Comparison of ENCODE assay signal across 10 cellular contexts in the genomic region with DNA sequence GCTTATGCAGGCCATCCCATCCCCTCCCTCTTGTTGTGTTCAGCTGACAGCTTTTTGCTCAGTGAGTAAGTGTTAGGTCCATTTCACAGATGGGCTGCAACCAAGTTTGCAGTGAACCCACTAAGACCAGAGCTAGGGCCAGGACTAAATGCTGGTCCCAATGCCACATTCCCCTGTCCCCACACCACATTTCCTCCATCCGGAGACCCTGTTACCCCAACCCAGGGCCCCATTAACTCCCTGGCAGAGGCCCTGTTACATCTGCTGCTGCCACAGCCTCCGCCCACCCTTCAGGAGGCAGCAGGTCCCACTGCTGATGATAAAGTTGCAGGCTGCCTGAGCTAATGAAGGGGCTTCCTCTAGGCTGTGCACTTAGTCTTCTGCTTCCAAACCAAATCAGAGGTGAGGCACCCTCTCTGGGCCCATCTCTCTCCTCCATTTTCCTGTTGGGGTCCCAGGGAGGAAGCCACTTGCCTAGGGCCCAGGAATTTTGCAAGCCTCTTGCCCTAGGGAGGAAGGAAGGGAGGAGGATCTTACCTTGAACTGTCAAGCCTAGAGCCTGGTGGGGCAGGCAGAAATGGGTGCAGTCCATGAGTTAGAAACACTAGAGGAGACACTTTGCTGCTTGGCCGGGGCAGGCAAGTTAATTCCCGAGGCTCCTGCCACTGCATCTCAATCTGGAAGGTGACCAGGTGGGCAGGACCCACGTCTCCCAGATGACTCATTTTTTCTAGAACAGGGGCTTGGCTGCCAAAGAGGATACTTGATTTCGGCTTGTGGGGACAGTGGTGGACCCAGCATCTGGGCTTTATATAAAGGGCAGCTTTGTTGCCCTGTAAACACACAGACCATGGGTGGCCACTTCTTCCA. TPM values are rescaled to one million over a fixed set of nuclear protein-coding genes. Genes with fewer than 3 reads are reported as not detected.
DNase-seq lines count a peak whose midpoint lies in the region; ATAC-seq and TF ChIP-seq lines count a peak whose summit lies in the region.
"Had no signal": no experiment of that assay in that cellular context is flagged by ENCODE, and none has a peak within 500 bp of the region (broad histone marks: within the 10 kb centered on the region; RNA-seq: fewer than 3 reads in every experiment).

No MANE protein-coding gene starts in this region.

- peaks cover 2% of the 10 kb centered on the region for H3K36me3 ChIP-seq in left ventricle myocardium inferior

- no peaks in the 10 kb centered on the region for H3K27me3 ChIP-seq in left ventricle myocardium inferior (ENCODE audit: low read depth)

- TF ChIP-seq CTCF in left ventricle myocardium inferior (IDR thresholded peaks at IDR 0.05; ENCODE audit: borderline replicate concordance) (no peak), GM20000 (IDR thresholded peaks at IDR 0.05; ENCODE audit: extremely low read depth, missing control alignments) (no peak)

- peak overlapping the region; percentile 99 for H3K27ac ChIP-seq in left ventricle myocardium inferior (replicated peaks)
- H3K27ac ChIP-seq in temporal lobe (ENCODE audit: low read depth, low read length) = peak overlapping the region; percentile 59

- no peaks in the 10 kb centered on the region for H3K9me3 ChIP-seq in left ventricle myocardium inferior (replicated peaks)

- H3K4me1 ChIP-seq in left ventricle myocardium inferior = peaks cover 62% of the 10 kb centered on the region

- ATAC-seq in activated CD4-positive, CD25-positive, alpha-beta regulatory T cell treated with anti-CD3 and anti-CD28 coated beads, Interleukin-2, amount 50 U/mL, for 24 hours = no peak
- ATAC-seq in GM18909 (IDR thresholded peaks at IDR 0.05; ENCODE audit: poor library complexity, unreplicated experiment) = no peak
- ATAC-seq in HG03039 (IDR thresholded peaks at IDR 0.05; ENCODE audit: unreplicated experiment) = no peak

- intact Hi-C loops in left ventricle myocardium inferior (cut with micrococcal nuclease) = no loop called here

- H3K4me3 ChIP-seq in left ventricle myocardium inferior = no peak overlapping the region

- DNase-seq in activated CD4-positive, CD25-positive, alpha-beta regulatory T cell treated with anti-CD3 and anti-CD28 coated beads, Interleukin-2, amount 50 U/mL, for 72 hours = peak; percentile 23
- peak; percentile 55 for DNase-seq in activated CD8-positive, alpha-beta memory T cell treated with anti-CD3 and anti-CD28 coated beads, Interleukin-2, amount 50 U/mL, for 48 hours
- no peak for DNase-seq in left ventricle myocardium inferior
- no peak for DNase-seq in GM20000 (ENCODE audit: low spot score)
- DNase-seq: NCI-H748 treated with DMSO at 0.1 percent for 48 hours, occipital lobe had no signal

RNA-seq across cellular contexts. Expression of gene USF2, which starts 3.4 kb away (rescaled TPM):
- total RNA-seq in left ventricle myocardium inferior (147 TPM), temporal lobe (36.6 TPM)

RNA-seq across cellular contexts. Expression of gene LSR, which starts 16.6 kb away (rescaled TPM):
- total RNA-seq in left ventricle myocardium inferior (4.5 TPM), temporal lobe (1.7 TPM)

RNA-seq across cellular contexts. Expression of gene HAMP, which starts 17.0 kb away (rescaled TPM):
- total RNA-seq in left ventricle myocardium inferior (not detected), temporal lobe (not detected)
- total RNA-seq: occipital lobe had no signal

RNA-seq across cellular contexts. Expression of gene MAG, which starts 26.6 kb away (rescaled TPM):
- total RNA-seq in left ventricle myocardium inferior (not detected), temporal lobe (0.49 TPM)

RNA-seq across cellular contexts. Expression of gene FAM187B, which starts 36.8 kb away (rescaled TPM):
- total RNA-seq in left ventricle myocardium inferior (not detected), temporal lobe (not detected)
- total RNA-seq: occipital lobe had no signal

Comparison
In these comparisons a context has a peak if more than half of its experiments do, and no peak if none do; other contexts are left out.
1. DNase-seq: peak in activated CD4-positive, CD25-positive, alpha-beta regulatory T cell treated with anti-CD3 and anti-CD28 coated beads, Interleukin-2, amount 50 U/mL, for 72 hours (single experiment) and activated CD8-positive, alpha-beta memory T cell treated with anti-CD3 and anti-CD28 coated beads, Interleukin-2, amount 50 U/mL, for 48 hours (single experiment); none in left ventricle myocardium inferior (single experiment) and GM20000 (single experiment).